13 cellular contexts compared by ENCODE assay signal in genomic region chrX:85977218-85977617, GRCh38.
DNase-seq lines count a peak whose midpoint lies in the region; ATAC-seq, FAIRE-seq and TF ChIP-seq lines count a peak whose summit lies in the region.
"Had no signal": no experiment of that assay in that cellular context is flagged by ENCODE, and none has a peak within 500 bp of the region (broad histone marks: within the 10 kb centered on the region; RNA-seq: fewer than 3 reads in every experiment).

No MANE protein-coding gene starts in this region.

- CTCF ChIA-PET in activated CD8-positive, alpha-beta memory T cell treated with anti-CD3 and anti-CD28 coated beads, Interleukin-2, amount 10 ng/mL, durations not matched to agents 7 days and 5 days (lab: Charles Lee) = no interaction called here

- H3K9me3 Mint-ChIP-seq in activated CD8-positive, alpha-beta memory T cell treated with anti-CD3 and anti-CD28 coated beads, Interleukin-2, amount 10 ng/mL, durations not matched to agents 7 days and 5 days (ENCODE audit: low read depth) = no peaks in the 10 kb centered on the region
- H3K9me3 Mint-ChIP-seq: activated naive CD4-positive, alpha-beta T cell treated with anti-CD3 and anti-CD28 coated beads, Interleukin-2, amount 10 ng/mL, durations not matched to agents 7 days and 5 days had no signal

- no peak overlapping the region for H3K4me3 Mint-ChIP-seq in activated CD8-positive, alpha-beta memory T cell treated with anti-CD3 and anti-CD28 coated beads, Interleukin-2, amount 10 ng/mL, durations not matched to agents 7 days and 5 days
- H3K4me3 Mint-ChIP-seq: activated naive CD4-positive, alpha-beta T cell treated with anti-CD3 and anti-CD28 coated beads, Interleukin-2, amount 10 ng/mL, durations not matched to agents 7 days and 5 days had no signal

- no peak overlapping the region for H3K27ac Mint-ChIP-seq in activated CD8-positive, alpha-beta memory T cell treated with anti-CD3 and anti-CD28 coated beads, Interleukin-2, amount 10 ng/mL, durations not matched to agents 7 days and 5 days
- H3K27ac Mint-ChIP-seq: activated naive CD4-positive, alpha-beta T cell treated with anti-CD3 and anti-CD28 coated beads, Interleukin-2, amount 10 ng/mL, durations not matched to agents 7 days and 5 days had no signal

- no peaks in the 10 kb centered on the region for H3K27me3 Mint-ChIP-seq in activated CD8-positive, alpha-beta memory T cell treated with anti-CD3 and anti-CD28 coated beads, Interleukin-2, amount 10 ng/mL, durations not matched to agents 7 days and 5 days
- H3K27me3 Mint-ChIP-seq: activated naive CD4-positive, alpha-beta T cell treated with anti-CD3 and anti-CD28 coated beads, Interleukin-2, amount 10 ng/mL, durations not matched to agents 7 days and 5 days had no signal

- H3K4me1 Mint-ChIP-seq in activated CD8-positive, alpha-beta memory T cell treated with anti-CD3 and anti-CD28 coated beads, Interleukin-2, amount 10 ng/mL, durations not matched to agents 7 days and 5 days = peaks cover 2% of the 10 kb centered on the region
- H3K4me1 Mint-ChIP-seq: activated naive CD4-positive, alpha-beta T cell treated with anti-CD3 and anti-CD28 coated beads, Interleukin-2, amount 10 ng/mL, durations not matched to agents 7 days and 5 days had no signal

- H3K36me3 Mint-ChIP-seq in activated CD8-positive, alpha-beta memory T cell treated with anti-CD3 and anti-CD28 coated beads, Interleukin-2, amount 10 ng/mL, durations not matched to agents 7 days and 5 days = peaks cover 24% of the 10 kb centered on the region

- ATAC-seq in GM19463 (IDR thresholded peaks at IDR 0.05; ENCODE audit: unreplicated experiment) = peak; percentile 89
- peak; percentile 91 for ATAC-seq in HG02852 (IDR thresholded peaks at IDR 0.05; ENCODE audit: unreplicated experiment)
- peak; percentile 78 for ATAC-seq in HG03520 (IDR thresholded peaks at IDR 0.05; ENCODE audit: unreplicated experiment)
- ATAC-seq in activated CD8-positive, alpha-beta memory T cell treated with anti-CD3 and anti-CD28 coated beads, Interleukin-2, amount 10 ng/mL, durations not matched to agents 7 days and 5 days = no peak

- TF ChIP-seq POLR2A in GM12892 (IDR thresholded peaks at IDR 0.05; ENCODE audit: low read depth, low read length) = no peak

- DNase-seq in GM12892 (ENCODE audit: insufficient read length) (no peak), NCI-H1092 treated with DMSO at 0.1 percent for 48 hours (lab: John Stamatoyannopoulos, UW) (no peak), midbrain (lab: John Stamatoyannopoulos, UW) (no peak), AG08395 (ENCODE audit: low spot score) (no peak)
- no peak for DNase-seq in activated CD8-positive, alpha-beta memory T cell treated with anti-CD3 and anti-CD28 coated beads, Interleukin-2, amount 10 ng/mL, durations not matched to agents 7 days and 5 days
- DNase-seq: ACHN; activated naive CD4-positive, alpha-beta T cell treated with anti-CD3 and anti-CD28 coated beads, Interleukin-2, amount 10 ng/mL, durations not matched to agents 7 days and 5 days; DMS 273 treated with DMSO at 0.1 percent for 48 hours; NCI-H1105 treated with DMSO at 0.1 percent for 48 hours; retina had no signal

- peak; percentile 90 for FAIRE-seq in GM12892 (lab: Jason Lieb, UNC)
